ENCODE assay signal across 9 cellular contexts in the genomic region with DNA sequence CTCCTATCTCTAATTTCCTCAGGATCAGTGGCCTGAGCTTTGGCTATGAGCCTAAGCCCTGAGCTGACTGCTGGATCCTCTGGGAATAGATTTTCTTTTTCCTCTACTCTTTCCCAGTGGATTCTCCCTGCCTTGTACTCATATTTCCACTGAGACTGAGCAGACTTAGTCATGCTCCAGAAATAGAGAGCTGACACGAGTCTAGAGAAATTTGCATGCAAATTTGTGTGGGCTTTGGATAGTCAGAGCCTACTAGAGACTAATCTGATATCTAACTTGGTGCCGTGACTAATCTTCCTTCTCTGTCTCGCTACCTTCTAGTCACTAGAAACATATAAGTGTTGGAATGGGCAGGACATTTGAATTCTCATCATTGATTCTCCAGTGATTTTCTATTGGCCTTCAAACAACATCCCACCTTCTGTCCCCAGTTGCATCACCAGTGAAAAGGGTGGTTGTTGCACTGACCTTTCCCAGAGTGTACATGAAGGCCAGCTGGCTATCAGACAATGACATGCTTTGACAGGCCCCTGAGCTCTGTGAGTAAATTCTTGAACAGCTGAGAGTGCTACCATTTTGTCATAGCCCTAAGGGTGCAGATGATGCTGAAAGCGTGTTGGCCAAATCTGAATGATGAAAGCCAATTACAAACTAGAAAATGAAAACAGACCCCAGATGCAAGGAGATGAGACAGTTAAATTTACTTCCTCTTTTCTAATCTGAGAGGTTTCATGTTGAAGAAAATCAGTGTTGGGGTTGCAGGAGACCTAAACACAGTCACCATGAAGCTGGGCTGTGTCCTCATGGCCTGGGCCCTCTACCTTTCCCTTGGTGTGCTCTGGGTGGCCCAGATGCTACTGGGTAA. TPM values are rescaled to one million over a fixed set of nuclear protein-coding genes. Genes with fewer than 3 reads are reported as not detected.
DNase-seq lines count a peak whose midpoint lies in the region; ATAC-seq, FAIRE-seq and TF ChIP-seq lines count a peak whose summit lies in the region.
"Had no signal": no experiment of that assay in that cellular context is flagged by ENCODE, and none has a peak within 500 bp of the region (broad histone marks: within the 10 kb centered on the region; RNA-seq: fewer than 3 reads in every experiment).

A gene with protein sequence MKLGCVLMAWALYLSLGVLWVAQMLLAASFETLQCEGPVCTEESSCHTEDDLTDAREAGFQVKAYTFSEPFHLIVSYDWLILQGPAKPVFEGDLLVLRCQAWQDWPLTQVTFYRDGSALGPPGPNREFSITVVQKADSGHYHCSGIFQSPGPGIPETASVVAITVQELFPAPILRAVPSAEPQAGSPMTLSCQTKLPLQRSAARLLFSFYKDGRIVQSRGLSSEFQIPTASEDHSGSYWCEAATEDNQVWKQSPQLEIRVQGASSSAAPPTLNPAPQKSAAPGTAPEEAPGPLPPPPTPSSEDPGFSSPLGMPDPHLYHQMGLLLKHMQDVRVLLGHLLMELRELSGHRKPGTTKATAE (plus strand): TSS at position 747 of the 865 bp plus-strand sequence. CDS start 36 bp downstream, at position 783.

- peaks cover 9 to 13% of the 10 kb centered on the region in 2 experiments for H3K36me3 ChIP-seq in GM12878 (ENCODE audit: control insufficient read depth in 2 of 2, insufficient read depth in 2 of 2, low read length in 1 of 2)
- no peaks in the 10 kb centered on the region for H3K36me3 ChIP-seq in gastrocnemius medialis
- no peaks in the 10 kb centered on the region for H3K36me3 ChIP-seq in lower lobe of right lung

- H3K9me3 ChIP-seq in GM12878 (replicated peaks; ENCODE audit: control insufficient read depth, insufficient read depth, low read length) (no peaks in the 10 kb centered on the region), gastrocnemius medialis (no peaks in the 10 kb centered on the region), lower lobe of right lung (no peaks in the 10 kb centered on the region)

- TF ChIP-seq RAD21 in GM12878 (IDR thresholded peaks at IDR 0.05; ENCODE audit: insufficient read depth, low read depth, low read length) = no peak

- H3K27ac Mint-ChIP-seq in activated T-helper 1 cell treated with anti-CD3 and anti-CD28 coated beads, Interleukin-12 subunit alpha, Interleukin-12 subunit beta, Interleukin-2, Interleukin-4 antibody, amounts not matched to agents 30 ng/mL and 10 ng/mL and 1 ng/mL, durations not matched to agents 14 hours and 24 hours and 36 hours = no peak within 1 kb of the TSS

- POLR2A ChIA-PET in GM12878 (lab: Charles Lee) = interaction anchor here (0.7 to 3.1 kb wide), 5 partner anchors 9 to 31 kb away, joined by 3 to 23 read pairs (median 16); no protein-coding TSS in a partner anchor

- H3K36me3 Mint-ChIP-seq in activated T-helper 1 cell treated with anti-CD3 and anti-CD28 coated beads, Interleukin-12 subunit alpha, Interleukin-12 subunit beta, Interleukin-2, Interleukin-4 antibody, amounts not matched to agents 30 ng/mL and 10 ng/mL and 1 ng/mL, durations not matched to agents 14 hours and 24 hours and 36 hours (ENCODE audit: low read depth) = no peaks in the 10 kb centered on the region

- no peak within 1 kb of the TSS for H3K4me3 Mint-ChIP-seq in activated T-helper 1 cell treated with anti-CD3 and anti-CD28 coated beads, Interleukin-12 subunit alpha, Interleukin-12 subunit beta, Interleukin-2, Interleukin-4 antibody, amounts not matched to agents 30 ng/mL and 10 ng/mL and 1 ng/mL, durations not matched to agents 14 hours and 24 hours and 36 hours

- H3K4me1 Mint-ChIP-seq in activated T-helper 1 cell treated with anti-CD3 and anti-CD28 coated beads, Interleukin-12 subunit alpha, Interleukin-12 subunit beta, Interleukin-2, Interleukin-4 antibody, amounts not matched to agents 30 ng/mL and 10 ng/mL and 1 ng/mL, durations not matched to agents 14 hours and 24 hours and 36 hours (ENCODE audit: low read depth) = no peaks in the 10 kb centered on the region

- peak within 1 kb of the TSS; percentile 69 for H2AFZ ChIP-seq in GM12878 (ENCODE audit: control insufficient read depth, low read depth, low read length)

- 4% methylated on average over 4 of the region's 4 CpGs for WGBS in GM12878 (ENCODE audit: insufficient coverage, insufficient replicate concordance, low lambda C conversion rate, missing lambda C conversion rate)

- CTCF ChIA-PET in GM12878 (lab: Yijun Ruan, JAX) = interaction anchor here (0.6 to 5.0 kb wide), 11 partner anchors 9 to 268 kb away, joined by 3 to 75 read pairs (median 4); no protein-coding TSS in a partner anchor

- SMC1A ChIA-PET in GM12878 (lab: Charles Lee; ENCODE audit: uncharacterized antibody, unreplicated experiment) = interaction anchor here (1.2 to 5.1 kb wide), 8 partner anchors 10 to 59 kb away, joined by 3 to 61 read pairs (median 5); no protein-coding TSS in a partner anchor

- H3K27ac ChIP-seq in GM12878 (ENCODE audit: control insufficient read depth, insufficient read depth) (peak within 1 kb of the TSS; percentile 85), gastrocnemius medialis (peak within 1 kb of the TSS in 3 of 4 donors; percentile 23 to 67 (median 59)), lower lobe of right lung (no peak within 1 kb of the TSS)

- H3K27me3 ChIP-seq in GM12878 (replicated peaks in 1 of 2; ENCODE audit: control insufficient read depth in 2 of 2, insufficient read depth in 2 of 2, low read length in 1 of 2) (no peaks in the 10 kb centered on the region), gastrocnemius medialis (no peaks in the 10 kb centered on the region), lower lobe of right lung (ENCODE audit: low read depth) (no peaks in the 10 kb centered on the region)

- H4K20me1 ChIP-seq in GM12878 (ENCODE audit: control insufficient read depth, insufficient read depth) = no peaks in the 10 kb centered on the region

- in situ Hi-C loops in GM12878 (cut with MboI) = no loop called here
- in situ Hi-C loops in gastrocnemius medialis (cut with MboI; ENCODE audit: low sequenced_read_pairs in 4 of 4) = no loop called here

- ATAC-seq in GM21447 (IDR thresholded peaks at IDR 0.05; ENCODE audit: unreplicated experiment) = peak; percentile 68
- peak; percentile 85 for ATAC-seq in GM12878
- peak; percentile 90 to 98 for ATAC-seq in gastrocnemius medialis
- no peak for ATAC-seq in lower lobe of right lung

- no TSS peak for BruUV-seq in GM12878 (replicated peaks; lab: Mats Ljungman, UMichigan)

- peak; percentile 94 for FAIRE-seq in GM12878 (lab: Jason Lieb, UNC)
- FAIRE-seq: TTC549 had no signal

- peak in 1 of 2 experiments; percentile 72; a peak in 2 of 4 replicates for TF ChIP-seq EP300 in GM12878 (IDR thresholded peaks at IDR 0.05; ENCODE audit: borderline replicate concordance in 1 of 2, control insufficient read depth in 1 of 2, low read depth in 2 of 2, low read length in 2 of 2)

- H3K27me3 Mint-ChIP-seq in activated T-helper 1 cell treated with anti-CD3 and anti-CD28 coated beads, Interleukin-12 subunit alpha, Interleukin-12 subunit beta, Interleukin-2, Interleukin-4 antibody, amounts not matched to agents 30 ng/mL and 10 ng/mL and 1 ng/mL, durations not matched to agents 14 hours and 24 hours and 36 hours (ENCODE audit: insufficient read depth) = peaks cover 17% of the 10 kb centered on the region

- DNase-seq in GM10266 (ENCODE audit: extremely low spot score) (peak; percentile 64), HPDE6-E6E7 (ENCODE audit: extremely low spot score) (peak; percentile 62), GM12878 (ENCODE audit: low read depth, low spot score) (peak; percentile 88), gastrocnemius medialis (no peak), NCI-H2227 (lab: John Stamatoyannopoulos, UW; ENCODE audit: unreplicated experiment) (no peak), lower lobe of right lung (no peak)
- DNase-seq in activated T-helper 1 cell treated with anti-CD3 and anti-CD28 coated beads, Interleukin-12 subunit alpha, Interleukin-12 subunit beta, Interleukin-2, Interleukin-4 antibody, amounts not matched to agents 30 ng/mL and 10 ng/mL and 1 ng/mL, durations not matched to agents 14 hours and 24 hours and 36 hours (ENCODE audit: low spot score) = no peak

- H3K9ac ChIP-seq in GM12878 (ENCODE audit: control insufficient read depth, insufficient read depth, low read length) = peak within 1 kb of the TSS; percentile 90

- TF ChIP-seq POLR2A in GM12878 (IDR thresholded peaks at IDR 0.05; ENCODE audit: low read depth, low read length) = peak; percentile 90
- TF ChIP-seq POLR2A in gastrocnemius medialis (IDR thresholded peaks at IDR 0.05) = no peak

- intact Hi-C loops in GM12878 (cut with micrococcal nuclease; ENCODE audit: unreplicated experiment) (loop anchor here (2.0 kb wide), 2 partner anchors 20 to 32 kb away; no protein-coding TSS in a partner anchor), gastrocnemius medialis (cut with DNase I; ENCODE audit: low total_unique reads) (no loop called here), lower lobe of right lung (cut with DNase I) (no loop called here)
- intact Hi-C loops in activated T-helper 1 cell treated with anti-CD3 and anti-CD28 coated beads, Interleukin-12 subunit alpha, Interleukin-12 subunit beta, Interleukin-2, Interleukin-4 antibody, amounts not matched to agents 30 ng/mL and 10 ng/mL and 1 ng/mL, durations not matched to agents 14 hours and 24 hours and 36 hours (cut with micrococcal nuclease) = no loop called here

- no peak for TF ChIP-seq CTCF in GM10266 (IDR thresholded peaks at IDR 0.05; ENCODE audit: control insufficient read depth, insufficient read depth, low read depth, missing control alignments)
- TF ChIP-seq CTCF in GM12878 (IDR thresholded peaks at IDR 0.05 in 2 of 3, conservative IDR thresholded peaks at IDR 0.05 in 1 of 3; ENCODE audit: control insufficient read depth in 2 of 3, extremely low read depth in 1 of 3, insufficient read depth in 1 of 3, low read depth in 3 of 3, low read length in 3 of 3) = no peak
- TF ChIP-seq CTCF in gastrocnemius medialis (IDR thresholded peaks at IDR 0.05 in 4 of 5, conservative IDR thresholded peaks at IDR 0.05 in 1 of 5) = no peak
- no peak for TF ChIP-seq CTCF in lower lobe of right lung (IDR thresholded peaks at IDR 0.05)

- H3K79me2 ChIP-seq in GM12878 (ENCODE audit: control insufficient read depth, insufficient read depth, low read length) = peaks cover 43% of the 10 kb centered on the region

- no peaks in the 10 kb centered on the region for H3K9me3 Mint-ChIP-seq in activated T-helper 1 cell treated with anti-CD3 and anti-CD28 coated beads, Interleukin-12 subunit alpha, Interleukin-12 subunit beta, Interleukin-2, Interleukin-4 antibody, amounts not matched to agents 30 ng/mL and 10 ng/mL and 1 ng/mL, durations not matched to agents 14 hours and 24 hours and 36 hours

- RAD21 ChIA-PET in GM12878 (lab: Charles Lee; ENCODE audit: unreplicated experiment) = interaction anchor here (0.6 to 4.7 kb wide), 10 partner anchors 9 to 400 kb away, joined by 3 to 74 read pairs (median 6); a partner anchor contains a TSS

- peak within 1 kb of the TSS; percentile 94 for H3K4me2 ChIP-seq in GM12878 (ENCODE audit: control insufficient read depth, insufficient read depth)

- H3K4me1 ChIP-seq in GM12878 (ENCODE audit: control insufficient read depth, insufficient read depth, low read length) (peaks cover 32% of the 10 kb centered on the region), gastrocnemius medialis (no peaks in the 10 kb centered on the region), lower lobe of right lung (no peaks in the 10 kb centered on the region)

- H3K4me3 ChIP-seq in GM12878 (peak within 1 kb of the TSS; percentile 81), gastrocnemius medialis (no peak within 1 kb of the TSS), lower lobe of right lung (no peak within 1 kb of the TSS)

RNA-seq across cellular contexts. Expression of the gene that starts here (rescaled TPM):
- 48.7 and 51.4 TPM in 2 replicates for total RNA-seq in GM12878 (2013; cell fraction: nucleolus; rRNA removed)
- total RNA-seq in GM12878 (2014; rRNA removed) (419 and 443 TPM in 2 replicates), GM12878 (2014; rRNA removed; fragmentation: Illumina TruSeq; extraction: Trizol) (269 and 273 TPM in 2 replicates), GM12878 (2021) (286 and 294 TPM in 2 replicates), gastrocnemius medialis (not detected), lower lobe of right lung (0.32 TPM)
- polyA plus RNA-seq in GM12878 (2011; ENCODE audit: low read depth) = 286 TPM
- polyA plus RNA-seq in GM12878 (2011; rRNA removed) (122 and 130 TPM in 2 replicates), GM12878 (2014; fragmentation: Illumina TruSeq; extraction: Trizol) (378 and 399 TPM in 2 replicates), GM12878 (2014; fragmentation: Nextera tagmentation; extraction: Ambion mirVana) (100 to 1,000 TPM; 418 to 714 TPM), GM12878 (2014; rRNA removed) (355 and 359 TPM in 2 replicates), GM12878 (2016; fragmentation: Nextera tagmentation; extraction: Ambion mirVana) (100 to 1,000 TPM; 339 to 389 TPM)
- polyA plus RNA-seq in GM12878 (2011; cell fraction: cytosol; rRNA removed) = 126 and 193 TPM in 2 replicates
- 55.0 and 60.1 TPM in 2 replicates for polyA plus RNA-seq in GM12878 (2011; cell fraction: nucleus; rRNA removed)
- 191 and 218 TPM in 2 replicates for polyA plus RNA-seq in GM12878 (2012)
- 84.4 and 140 TPM in 2 replicates for polyA minus RNA-seq in GM12878 (2011; rRNA and poly(A)+ RNA removed)
- 24.5 and 36.5 TPM in 2 replicates for polyA minus RNA-seq in GM12878 (2011; cell fraction: cytosol; rRNA and poly(A)+ RNA removed)
- polyA minus RNA-seq in GM12878 (2011; cell fraction: nucleus; rRNA and poly(A)+ RNA removed) = 11.8 and 17.8 TPM in 2 replicates
- not detected in 2 replicates for total RNA-seq in activated T-helper 1 cell treated with anti-CD3 and anti-CD28 coated beads, Interleukin-12 subunit alpha, Interleukin-12 subunit beta, Interleukin-2, Interleukin-4 antibody, amounts not matched to agents 30 ng/mL and 10 ng/mL and 1 ng/mL, durations not matched to agents 14 hours and 24 hours and 36 hours

Comparison
In these comparisons a context has a peak if more than half of its experiments do, and no peak if none do; other contexts are left out.
1. RNA of the gene that starts here (total RNA-seq): 48.7 to 443 TPM in GM12878; 0.32 TPM in lower lobe of right lung (single experiment), not detected in gastrocnemius medialis and not detected in activated T-helper 1 cell treated with anti-CD3 and anti-CD28 coated beads, Interleukin-12 subunit alpha, Interleukin-12 subunit beta, Interleukin-2, Interleukin-4 antibody, amounts not matched to agents 30 ng/mL and 10 ng/mL and 1 ng/mL, durations not matched to agents 14 hours and 24 hours and 36 hours; every median in the first group is over 10 times any median in the second.
2. Peak in ATAC-seq and H3K27ac ChIP-seq in gastrocnemius medialis; RNA of the gene not detected or under 1 TPM.
3. DNase-seq: peak in GM10266 (single experiment), HPDE6-E6E7 (single experiment) and GM12878 (single experiment); none in gastrocnemius medialis (0 of 2), NCI-H2227 (single experiment), lower lobe of right lung (single experiment) and activated T-helper 1 cell treated with anti-CD3 and anti-CD28 coated beads, Interleukin-12 subunit alpha, Interleukin-12 subunit beta, Interleukin-2, Interleukin-4 antibody, amounts not matched to agents 30 ng/mL and 10 ng/mL and 1 ng/mL, durations not matched to agents 14 hours and 24 hours and 36 hours (single experiment).
4. ATAC-seq: peak in GM21447 (single experiment) and GM12878 (single experiment); none in lower lobe of right lung (0 of 2).